ENCODE assay signal across 10 cellular contexts in genomic region chr2:134169788-134170187, GRCh38.
DNase-seq lines count a peak whose midpoint lies in the region; ATAC-seq and TF ChIP-seq lines count a peak whose summit lies in the region.
"Had no signal": no experiment of that assay in that cellular context is flagged by ENCODE, and none has a peak within 500 bp of the region (broad histone marks: within the 10 kb centered on the region; RNA-seq: fewer than 3 reads in every experiment).

No MANE protein-coding gene starts in this region.

- peaks cover 21% of the 10 kb centered on the region for H3K36me3 Mint-ChIP-seq in activated T-cell treated with anti-CD3 and anti-CD28 coated beads, Interleukin-2, amount 50 U/mL, for 24 hours (ENCODE audit: low read depth)
- H3K36me3 Mint-ChIP-seq in GM23338 (ENCODE audit: low read depth) = peaks cover 2% of the 10 kb centered on the region; the same call in 2 of the 3 replicates
- H3K36me3 Mint-ChIP-seq in T-cell = peaks cover 19% of the 10 kb centered on the region
- no peaks in the 10 kb centered on the region for H3K36me3 Mint-ChIP-seq in stimulated activated effector memory CD8-positive, alpha-beta T cell treated with anti-CD3 and anti-CD28 coated beads, Interleukin-12 subunit alpha, Interleukin-12 subunit beta, amount 100 ng/mL, for 72 hours

- no peak for DNase-seq in activated T-cell treated with anti-CD3 and anti-CD28 coated beads, Interleukin-2, amount 50 U/mL, for 24 hours
- DNase-seq in activated T-cell treated with anti-CD3 and anti-CD28 coated beads for 4 hours = no peak
- no peak for DNase-seq in GM23338 (ENCODE audit: low spot score)
- no peak for DNase-seq in T-cell
- DNase-seq in stimulated activated effector memory CD8-positive, alpha-beta T cell treated with anti-CD3 and anti-CD28 coated beads, Interleukin-12 subunit alpha, Interleukin-12 subunit beta, amount 100 ng/mL, for 72 hours (ENCODE audit: low spot score in 2 of 2) = no peak
- no peak for DNase-seq in 8988T
- DNase-seq in DMS 273 treated with DMSO at 0.1 percent for 48 hours (lab: John Stamatoyannopoulos, UW) = no peak
- no peak for DNase-seq in adrenal gland
- DNase-seq: GOT3, kidney glomerular epithelial cell had no signal

- H3K27ac ChIP-seq in GM23338 (ENCODE audit: low read depth) (no peak overlapping the region), adrenal gland (no peak overlapping the region)

- H3K79me2 ChIP-seq in GM23338 (replicated peaks; ENCODE audit: insufficient read depth) = peaks cover 80% of the 10 kb centered on the region

- H3K36me3 ChIP-seq in GM23338 (ENCODE audit: insufficient read depth) (no peaks in the 10 kb centered on the region), adrenal gland (replicated peaks in 1 of 2) (no peaks in the 10 kb centered on the region)

- no peak; the same call in 2 of the 3 replicates for ATAC-seq in GM23338
- ATAC-seq in T-cell (replicated peaks in 1 of 4) = no peak
- ATAC-seq in stimulated activated effector memory CD8-positive, alpha-beta T cell treated with anti-CD3 and anti-CD28 coated beads, Interleukin-12 subunit alpha, Interleukin-12 subunit beta, amount 100 ng/mL, for 72 hours = peak; percentile 96

- intact Hi-C loops in adrenal gland (cut with DNase I) = loop anchor here in 1 of 2 donors (10.0 kb wide), 1 partner anchor 45 kb away; no protein-coding TSS in a partner anchor

- TF ChIP-seq CTCF in GM23338 (conservative IDR thresholded peaks at IDR 0.05; ENCODE audit: low read depth in 2 of 2) = no peak
- TF ChIP-seq CTCF in adrenal gland (IDR thresholded peaks at IDR 0.05) = no peak

- H3K27ac Mint-ChIP-seq in activated T-cell treated with anti-CD3 and anti-CD28 coated beads, Interleukin-2, amount 50 U/mL, for 24 hours = peak overlapping the region; percentile 91
- H3K27ac Mint-ChIP-seq in GM23338 (peak overlapping the region; percentile 61), T-cell (peak overlapping the region; percentile 63 to 81)
- H3K27ac Mint-ChIP-seq in stimulated activated effector memory CD8-positive, alpha-beta T cell treated with anti-CD3 and anti-CD28 coated beads, Interleukin-12 subunit alpha, Interleukin-12 subunit beta, amount 100 ng/mL, for 72 hours = no peak overlapping the region

- no peaks in the 10 kb centered on the region for H3K9me3 ChIP-seq in adrenal gland (replicated peaks in 1 of 3)

- TF ChIP-seq POLR2A in adrenal gland (IDR thresholded peaks at IDR 0.05) = no peak

- H3K27me3 Mint-ChIP-seq in activated T-cell treated with anti-CD3 and anti-CD28 coated beads, Interleukin-2, amount 50 U/mL, for 24 hours = no peaks in the 10 kb centered on the region
- peaks cover 4% of the 10 kb centered on the region for H3K27me3 Mint-ChIP-seq in GM23338 (ENCODE audit: insufficient read depth, low read depth, poor library complexity)
- no peaks in the 10 kb centered on the region for H3K27me3 Mint-ChIP-seq in T-cell

- peaks cover 88% of the 10 kb centered on the region for H3K4me1 Mint-ChIP-seq in activated T-cell treated with anti-CD3 and anti-CD28 coated beads, Interleukin-2, amount 50 U/mL, for 24 hours (ENCODE audit: low read depth)
- peaks cover 25% of the 10 kb centered on the region for H3K4me1 Mint-ChIP-seq in GM23338
- H3K4me1 Mint-ChIP-seq in T-cell = peaks cover 89 to 92% (median 89%) of the 10 kb centered on the region in 3 donors
- H3K4me1 Mint-ChIP-seq in stimulated activated effector memory CD8-positive, alpha-beta T cell treated with anti-CD3 and anti-CD28 coated beads, Interleukin-12 subunit alpha, Interleukin-12 subunit beta, amount 100 ng/mL, for 72 hours = peaks cover 76% of the 10 kb centered on the region

- H3K4me3 ChIP-seq in GM23338 (no peak overlapping the region), adrenal gland (no peak overlapping the region)

- H3K27me3 ChIP-seq in GM23338 (ENCODE audit: insufficient read depth) = no peaks in the 10 kb centered on the region
- no peaks in the 10 kb centered on the region for H3K27me3 ChIP-seq in adrenal gland

- H3K4me3 Mint-ChIP-seq in activated T-cell treated with anti-CD3 and anti-CD28 coated beads, Interleukin-2, amount 50 U/mL, for 24 hours = no peak overlapping the region
- H3K4me3 Mint-ChIP-seq in GM23338 = no peak overlapping the region
- no peak overlapping the region for H3K4me3 Mint-ChIP-seq in T-cell
- H3K4me3 Mint-ChIP-seq in stimulated activated effector memory CD8-positive, alpha-beta T cell treated with anti-CD3 and anti-CD28 coated beads, Interleukin-12 subunit alpha, Interleukin-12 subunit beta, amount 100 ng/mL, for 72 hours = no peak overlapping the region

- POLR2A ChIA-PET in T-cell (lab: Charles Lee) = no interaction called here

- H3K9me3 Mint-ChIP-seq in activated T-cell treated with anti-CD3 and anti-CD28 coated beads, Interleukin-2, amount 50 U/mL, for 24 hours = no peaks in the 10 kb centered on the region
- H3K9me3 Mint-ChIP-seq in GM23338 (no peaks in the 10 kb centered on the region), T-cell (no peaks in the 10 kb centered on the region)
- H3K9me3 Mint-ChIP-seq in stimulated activated effector memory CD8-positive, alpha-beta T cell treated with anti-CD3 and anti-CD28 coated beads, Interleukin-12 subunit alpha, Interleukin-12 subunit beta, amount 100 ng/mL, for 72 hours = no peaks in the 10 kb centered on the region

- peaks cover 15% of the 10 kb centered on the region for H3K4me1 ChIP-seq in GM23338 (ENCODE audit: insufficient read depth)
- H3K4me1 ChIP-seq in adrenal gland (replicated peaks in 1 of 2) = peaks cover 0 to 8% of the 10 kb centered on the region in 2 donors

- no peaks in the 10 kb centered on the region for H3K9me2 ChIP-seq in GM23338 (ENCODE audit: insufficient read depth)

- H4K20me1 ChIP-seq in GM23338 (replicated peaks; ENCODE audit: insufficient read depth) = peaks cover 16% of the 10 kb centered on the region

- no peak overlapping the region for H2AFZ ChIP-seq in GM23338

- CTCF ChIA-PET in T-cell (lab: Charles Lee) = no interaction called here

- no peaks in the 10 kb centered on the region for H3F3A ChIP-seq in GM23338 (replicated peaks; ENCODE audit: low read depth)

- 82 to 89% (median 88%) methylated on average over 3 of the region's 3 CpGs for WGBS in adrenal gland, 4 donors

- H3K4me2 ChIP-seq in GM23338 = no peak overlapping the region

TF ChIP-seq in GM23338, 12 proteins besides CTCF, POLR2A, EP300 and RAD21:
- TF ChIP-seq ZNF114 (CRISPR knock-in tag; IDR thresholded peaks at IDR 0.05) = no peak
- no peak for TF ChIP-seq EZH2 (IDR thresholded peaks at IDR 0.05; ENCODE audit: low read depth, unreplicated experiment)
- TF ChIP-seq REST (IDR thresholded peaks at IDR 0.05; ENCODE audit: unreplicated experiment) = no peak
- no peak for TF ChIP-seq JUNB (IDR thresholded peaks at IDR 0.05; ENCODE audit: unreplicated experiment)
- TF ChIP-seq EZH2phosphoT487 (IDR thresholded peaks at IDR 0.05; ENCODE audit: unreplicated experiment) = no peak
- TF ChIP-seq, protein P1, sequence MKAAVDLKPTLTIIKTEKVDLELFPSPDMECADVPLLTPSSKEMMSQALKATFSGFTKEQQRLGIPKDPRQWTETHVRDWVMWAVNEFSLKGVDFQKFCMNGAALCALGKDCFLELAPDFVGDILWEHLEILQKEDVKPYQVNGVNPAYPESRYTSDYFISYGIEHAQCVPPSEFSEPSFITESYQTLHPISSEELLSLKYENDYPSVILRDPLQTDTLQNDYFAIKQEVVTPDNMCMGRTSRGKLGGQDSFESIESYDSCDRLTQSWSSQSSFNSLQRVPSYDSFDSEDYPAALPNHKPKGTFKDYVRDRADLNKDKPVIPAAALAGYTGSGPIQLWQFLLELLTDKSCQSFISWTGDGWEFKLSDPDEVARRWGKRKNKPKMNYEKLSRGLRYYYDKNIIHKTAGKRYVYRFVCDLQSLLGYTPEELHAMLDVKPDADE (IDR thresholded peaks at IDR 0.05) = no peak
TF ChIP-seq in GM23338: peak in this region for 0.
